In genomic region chr12:120126635-120127005, GRCh38 we compare ENCODE assay signal across 10 cellular contexts. TPM values are rescaled to one million over a fixed set of nuclear protein-coding genes. Genes with fewer than 3 reads are reported as not detected.
DNase-seq lines count a peak whose midpoint lies in the region; ATAC-seq and TF ChIP-seq lines count a peak whose summit lies in the region.
"Had no signal": no experiment of that assay in that cellular context is flagged by ENCODE, and none has a peak within 500 bp of the region (broad histone marks: within the 10 kb centered on the region; RNA-seq: fewer than 3 reads in every experiment).

No MANE protein-coding gene starts in this region.

- peak overlapping the region; percentile 63 for H3K27ac ChIP-seq in upper lobe of right lung
- H3K27ac ChIP-seq: C4-2B, ovary had no signal

- H3K27me3 Mint-ChIP-seq in activated naive CD8-positive, alpha-beta T cell treated with anti-CD3 and anti-CD28 coated beads for 36 hours, result no peaks in the 10 kb centered on the region

- in situ Hi-C loops in ACHN (cut with HindIII; ENCODE audit: low pct_ligation_motif_present, low pct_unique_long_range_greater_than_20kb, low sequenced_read_pairs), result no loop called here

- H3K9me3 ChIP-seq in upper lobe of right lung, result no peaks in the 10 kb centered on the region
- H3K9me3 ChIP-seq: ovary had no signal

- H3K4me1 Mint-ChIP-seq in activated naive CD8-positive, alpha-beta T cell treated with anti-CD3 and anti-CD28 coated beads for 36 hours, result peaks cover 42% of the 10 kb centered on the region

- peak overlapping the region; percentile 90 for H3K27ac Mint-ChIP-seq in activated naive CD8-positive, alpha-beta T cell treated with anti-CD3 and anti-CD28 coated beads for 36 hours

- TF ChIP-seq CTCF in upper lobe of right lung (IDR thresholded peaks at IDR 0.05), result no peak

- intact Hi-C loops in Right ventricle myocardium superior (cut with DNase I) (no loop called here), Right ventricle myocardium inferior (cut with DNase I) (no loop called here), upper lobe of right lung (cut with DNase I) (no loop called here)

- peaks cover 51% of the 10 kb centered on the region for H3K36me3 ChIP-seq in upper lobe of right lung

- H3K4me1 ChIP-seq in upper lobe of right lung, result peaks cover 5% of the 10 kb centered on the region

- no peaks in the 10 kb centered on the region for H3K9me3 Mint-ChIP-seq in activated naive CD8-positive, alpha-beta T cell treated with anti-CD3 and anti-CD28 coated beads for 36 hours

- DNase-seq in Right ventricle myocardium superior (no peak), Right ventricle myocardium inferior (ENCODE audit: missing footprints) (no peak), left lobe of liver (ENCODE audit: low spot score) (no peak), upper lobe of right lung (no peak), COLO668 (lab: John Stamatoyannopoulos, UW; ENCODE audit: unreplicated experiment) (no peak), ACHN (no peak), DMS79 (lab: John Stamatoyannopoulos, UW) (no peak)
- no peak for DNase-seq in activated naive CD8-positive, alpha-beta T cell treated with anti-CD3 and anti-CD28 coated beads for 36 hours
- DNase-seq: ovary had no signal

- peaks cover 29% of the 10 kb centered on the region for H3K36me3 Mint-ChIP-seq in activated naive CD8-positive, alpha-beta T cell treated with anti-CD3 and anti-CD28 coated beads for 36 hours

- no peak overlapping the region for H3K4me3 Mint-ChIP-seq in activated naive CD8-positive, alpha-beta T cell treated with anti-CD3 and anti-CD28 coated beads for 36 hours

- H3K27me3 ChIP-seq in upper lobe of right lung, result no peaks in the 10 kb centered on the region
- H3K27me3 ChIP-seq: ovary had no signal

- ATAC-seq in Right ventricle myocardium superior (ENCODE audit: poor library complexity), result peak; percentile 40
- ATAC-seq in Right ventricle myocardium inferior, result no peak
- ATAC-seq in left lobe of liver, result peak; percentile 57
- ATAC-seq in upper lobe of right lung, result peak; percentile 89

- no peak overlapping the region for H3K4me3 ChIP-seq in upper lobe of right lung
- H3K4me3 ChIP-seq: ovary had no signal

RNA-seq across cellular contexts. Expression of gene RAB35, which starts 10.1 kb away (rescaled TPM):
- total RNA-seq in Right ventricle myocardium superior (23.6 TPM), Right ventricle myocardium inferior (25.6 TPM), left lobe of liver (16.1 TPM), upper lobe of right lung (58.7 TPM)
- total RNA-seq in activated naive CD8-positive, alpha-beta T cell treated with anti-CD3 and anti-CD28 coated beads for 36 hours, result 10 to 100 TPM; 53.8 to 54.3 TPM
